In the genomic region with DNA sequence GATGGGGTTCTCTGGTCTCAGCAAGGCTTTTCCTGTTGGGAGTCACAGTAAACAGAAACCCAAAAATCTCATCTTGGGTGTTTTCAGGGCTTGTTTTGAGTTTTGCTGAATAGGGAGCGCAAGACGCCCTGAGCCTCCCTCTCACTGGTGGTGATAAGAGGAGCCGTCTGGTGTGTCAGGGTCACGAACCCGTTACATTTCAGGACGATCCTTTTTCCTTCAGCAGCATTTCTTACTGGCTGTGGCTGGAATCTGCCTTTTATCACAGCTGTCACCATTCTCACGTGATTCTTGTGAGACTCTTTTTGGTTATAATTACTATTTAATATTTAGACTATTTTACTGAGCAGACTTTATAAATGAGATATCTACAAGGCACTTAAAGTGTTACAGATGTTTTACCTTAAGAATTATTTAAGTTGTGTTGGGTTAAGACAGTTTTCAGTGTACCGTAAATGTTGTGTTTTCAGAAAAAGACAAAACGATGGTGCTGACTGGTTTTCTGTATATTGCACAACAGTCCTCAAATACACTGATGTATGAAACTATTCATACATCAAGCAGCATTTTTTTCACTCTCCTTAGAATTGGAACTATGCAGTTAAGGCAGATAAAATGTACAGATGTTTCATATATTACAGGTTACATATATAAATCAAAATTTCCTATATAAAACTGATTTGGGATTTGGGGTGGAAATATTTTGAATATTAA, we compare ENCODE assay signal across 9 cellular contexts. TPM values are rescaled to one million over a fixed set of nuclear protein-coding genes. Genes with fewer than 3 reads are reported as not detected.
DNase-seq lines count a peak whose midpoint lies in the region; ATAC-seq and TF ChIP-seq lines count a peak whose summit lies in the region.
"Had no signal": no experiment of that assay in that cellular context is flagged by ENCODE, and none has a peak within 500 bp of the region (broad histone marks: within the 10 kb centered on the region; RNA-seq: fewer than 3 reads in every experiment).

No MANE protein-coding gene starts in this region.

- H3K4me3 ChIP-seq in heart left ventricle (no peak overlapping the region), mesenchymal stem cell (ENCODE audit: insufficient read depth in 1 of 2, low read depth in 1 of 2, low read length in 2 of 2) (no peak overlapping the region)

- 51 to 66% (median 60%) methylated on average over 9 of the region's 9 CpGs for WGBS in heart left ventricle, 4 donors
- WGBS in mesenchymal stem cell, result 45% methylated on average over 7 of the region's 9 CpGs

- no peaks in the 10 kb centered on the region for H3K9me3 ChIP-seq in heart left ventricle
- no peaks in the 10 kb centered on the region for H3K9me3 ChIP-seq in mesenchymal stem cell (ENCODE audit: control insufficient read depth, low read length)

- no peak overlapping the region for H2BK5ac ChIP-seq in mesenchymal stem cell (ENCODE audit: low read depth, low read length, poor library complexity, severe bottlenecking)

- intact Hi-C loops in heart left ventricle (cut with DNase I) (loop anchor here in 9 of 10 donors (2.0 to 10.0 kb wide), 9 partner anchors 37 to 557 kb away; partner anchors contain the start of genes PDGFA (in 1 of the 9) and SUN1 (in 1 of the 9)), cardiac septum (cut with DNase I) (loop anchor here (5.0 to 10.0 kb wide), 2 partner anchors 37 to 549 kb away; no protein-coding TSS in a partner anchor)

- peak overlapping the region in 1 of 2 experiments; percentile 47 for H3K18ac ChIP-seq in mesenchymal stem cell (ENCODE audit: low read depth in 1 of 2, low read length in 2 of 2)

- H3K9ac ChIP-seq in mesenchymal stem cell (ENCODE audit: low read length), result peak overlapping the region; percentile 61

- H3K27ac ChIP-seq in heart left ventricle (peak overlapping the region in 11 of 12 donors; percentile 27 to 79 (median 65)), mesenchymal stem cell (ENCODE audit: low read length, poor library complexity, severe bottlenecking) (no peak overlapping the region)
- H3K27ac ChIP-seq: foreskin keratinocyte had no signal

- H3K36me3 Mint-ChIP-seq in brain, result peaks cover 45% of the 10 kb centered on the region

- peak overlapping the region; percentile 85 for H2AK5ac ChIP-seq in mesenchymal stem cell (ENCODE audit: low read length, severe bottlenecking)

- H3K4ac ChIP-seq in mesenchymal stem cell (ENCODE audit: low read depth in 1 of 2, low read length in 2 of 2), result no peak overlapping the region

- H2AFZ ChIP-seq in mesenchymal stem cell (ENCODE audit: low read depth, low read length), result no peak overlapping the region

- peak overlapping the region; percentile 54 for H2BK15ac ChIP-seq in mesenchymal stem cell (ENCODE audit: low read depth, poor library complexity, severe bottlenecking)

- no peak overlapping the region for H4K8ac ChIP-seq in mesenchymal stem cell (ENCODE audit: low read length)

- H3K23ac ChIP-seq in mesenchymal stem cell (ENCODE audit: low read length in 2 of 2), result no peak overlapping the region

- H3K27me3 ChIP-seq in heart left ventricle, result no peaks in the 10 kb centered on the region
- no peaks in the 10 kb centered on the region for H3K27me3 ChIP-seq in mesenchymal stem cell (ENCODE audit: control insufficient read depth in 1 of 2, insufficient read depth in 1 of 2, low read length in 2 of 2)
- H3K27me3 ChIP-seq: foreskin keratinocyte had no signal

- peak overlapping the region in 3 of 5 experiments; percentile 6 to 66 (median 63) for H3K4me3 Mint-ChIP-seq in brain

- H3K27me3 Mint-ChIP-seq in brain, result peaks cover 7% of the 10 kb centered on the region

- ATAC-seq in heart left ventricle (no peak), esophagus mucosa (no peak), GM21619 (IDR thresholded peaks at IDR 0.05; ENCODE audit: unreplicated experiment) (no peak)

- peaks cover 0 to 60% (median 40%) of the 10 kb centered on the region in 9 donors for H3K36me3 ChIP-seq in heart left ventricle
- H3K36me3 ChIP-seq in mesenchymal stem cell (ENCODE audit: control insufficient read depth in 1 of 2, insufficient read depth in 2 of 2, low read depth in 1 of 2, low read length in 2 of 2), result peaks cover 37 to 59% of the 10 kb centered on the region in 2 experiments

- TF ChIP-seq POLR2A in heart left ventricle (IDR thresholded peaks at IDR 0.05), result no peak

- H3K79me1 ChIP-seq in mesenchymal stem cell (replicated peaks; ENCODE audit: low read length, poor library complexity, severe bottlenecking), result peaks cover 17% of the 10 kb centered on the region

- H2BK12ac ChIP-seq in mesenchymal stem cell (ENCODE audit: low read length in 2 of 2), result no peak overlapping the region

- H2BK120ac ChIP-seq in mesenchymal stem cell (ENCODE audit: low read depth, low read length), result no peak overlapping the region

- peaks cover 10 to 59% (median 37%) of the 10 kb centered on the region in 12 donors for H3K4me1 ChIP-seq in heart left ventricle
- peaks cover 12% of the 10 kb centered on the region for H3K4me1 ChIP-seq in mesenchymal stem cell (ENCODE audit: control insufficient read depth, insufficient read depth, low read depth, low read length)
- H3K4me1 ChIP-seq: foreskin keratinocyte had no signal

- TF ChIP-seq CTCF in heart left ventricle (IDR thresholded peaks at IDR 0.05), result no peak
- no peak for TF ChIP-seq CTCF in brain (conservative IDR thresholded peaks at IDR 0.05)

- peaks cover 0 to 2% (median 0%) of the 10 kb centered on the region in 5 experiments for H3K9me3 Mint-ChIP-seq in brain

- no peak overlapping the region for H4K91ac ChIP-seq in mesenchymal stem cell (ENCODE audit: low read length)

- peak overlapping the region; percentile 86 to 95 (median 94) for H3K27ac Mint-ChIP-seq in brain

- no peak overlapping the region for H3K4me2 ChIP-seq in mesenchymal stem cell (ENCODE audit: low read length, poor library complexity, severe bottlenecking)

- DNase-seq in heart left ventricle (peak in 1 of 5 donors; percentile 10), cardiac septum (ENCODE audit: low spot score) (no peak), mesenchymal stem cell (peak; percentile 87), NCI-H510A treated with DMSO at 0.1 percent for 48 hours (lab: John Stamatoyannopoulos, UW) (no peak), SW 1271 (lab: John Stamatoyannopoulos, UW) (no peak)

- H3K4me1 Mint-ChIP-seq in brain, result peaks cover 41% of the 10 kb centered on the region

- no peak overlapping the region for H3K14ac ChIP-seq in mesenchymal stem cell (ENCODE audit: low read length in 2 of 2)

RNA-seq across cellular contexts. Expression of gene GET4, which starts 2.2 kb away (rescaled TPM):
- total RNA-seq in heart left ventricle (10 to 100 TPM; 14.6 to 27.3 (median 18.6) TPM), cardiac septum (21.3 TPM), esophagus mucosa (21.6 TPM)
- polyA plus RNA-seq in heart left ventricle (10 to 100 TPM; 19.7 to 34.1 TPM), brain (ENCODE audit: insufficient read depth, low read depth, low replicate concordance) (37.7 TPM)
- polyA plus RNA-seq in mesenchymal stem cell (2013, experiment 1 of 2), result 23.7 TPM
- polyA plus RNA-seq in mesenchymal stem cell (2013, experiment 2 of 2), result 23.3 TPM

RNA-seq across cellular contexts. Expression of gene SUN1, which starts 41.9 kb away (rescaled TPM):
- total RNA-seq in heart left ventricle (100 to 1,000 TPM; 117 to 203 (median 157) TPM), cardiac septum (153 TPM), esophagus mucosa (63.0 TPM)
- polyA plus RNA-seq in heart left ventricle (100 to 1,000 TPM; 111 to 148 TPM), brain (ENCODE audit: insufficient read depth, low read depth, low replicate concordance) (128 TPM)
- 67.0 TPM for polyA plus RNA-seq in mesenchymal stem cell (2013, experiment 1 of 2)
- polyA plus RNA-seq in mesenchymal stem cell (2013, experiment 2 of 2), result 68.6 TPM
